13 cellular contexts compared by ENCODE assay signal in the genomic region with DNA sequence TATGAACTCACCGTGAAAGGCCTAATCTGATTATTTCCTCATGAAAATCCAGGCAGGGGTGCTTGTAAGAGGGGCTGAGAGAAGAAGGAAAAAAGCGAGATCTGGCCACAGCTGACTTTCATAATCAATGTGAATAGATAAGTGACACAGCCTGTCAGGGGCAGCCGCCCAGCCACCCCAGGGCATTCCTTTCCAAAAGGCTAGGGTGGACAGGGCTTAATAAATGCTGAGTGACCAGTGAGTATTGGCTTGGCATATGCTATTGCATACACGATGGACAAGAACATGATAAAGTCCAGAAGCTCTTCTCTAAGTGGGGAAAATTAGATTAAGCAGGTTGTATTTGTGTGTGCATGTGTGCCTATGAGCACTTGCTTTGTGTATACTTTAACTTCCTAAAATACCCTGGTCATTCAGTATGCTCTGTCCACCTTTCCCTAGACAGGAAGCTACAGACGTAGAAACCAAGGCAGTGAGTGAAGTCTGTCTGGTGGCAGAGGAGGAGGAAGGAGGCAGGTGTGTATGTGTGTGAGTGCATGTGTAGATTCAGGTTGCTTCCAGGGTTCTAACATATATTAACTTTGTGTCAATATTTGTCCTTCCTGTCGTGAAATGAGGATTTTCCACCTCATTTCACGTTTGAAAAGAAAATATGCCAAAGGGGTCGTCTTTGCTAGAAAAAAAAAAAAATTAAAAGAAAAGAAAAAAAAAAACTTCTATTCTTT.
A peak's percentile ranks its signal among the peaks of the same experiment; 100 is the strongest.
DNase-seq lines count a peak whose midpoint lies in the region; ATAC-seq lines count a peak whose summit lies in the region.
"Had no signal": no experiment of that assay in that cellular context is flagged by ENCODE, and none has a peak within 500 bp of the region (broad histone marks: within the 10 kb centered on the region; RNA-seq: fewer than 3 reads in every experiment).

No MANE protein-coding gene starts in this region.

- DNase-seq in left ventricle myocardium superior (no peak), cardiac septum (ENCODE audit: low spot score) (no peak), SK-N-DZ (ENCODE audit: low spot score) (peak; percentile 96), left kidney (ENCODE audit: low read depth, low spot score) (peak; percentile 45), NCI-H1092 treated with DMSO at 0.1 percent for 48 hours (lab: John Stamatoyannopoulos, UW) (no peak)
- DNase-seq: AML-193; CD4-positive, alpha-beta T cell; NCI-H524; SHP77; SW 1271 had no signal

- intact Hi-C loops in left ventricle myocardium superior (cut with micrococcal nuclease) (no loop called here), cardiac septum (cut with DNase I) (no loop called here)

- ATAC-seq in left ventricle myocardium superior (peak; percentile 34), GM21515 (IDR thresholded peaks at IDR 0.05; ENCODE audit: unreplicated experiment) (no peak), HG02571 (IDR thresholded peaks at IDR 0.05; ENCODE audit: unreplicated experiment) (no peak)
- ATAC-seq: GM23338 had no signal

Comparison
In these comparisons a context has a peak if more than half of its experiments do, and no peak if none do; other contexts are left out.
1. DNase-seq: peak in SK-N-DZ (single experiment) and left kidney (single experiment); none in left ventricle myocardium superior (single experiment), cardiac septum (single experiment) and NCI-H1092 treated with DMSO at 0.1 percent for 48 hours (single experiment).